31 cellular contexts compared by ENCODE assay signal in the genomic region with DNA sequence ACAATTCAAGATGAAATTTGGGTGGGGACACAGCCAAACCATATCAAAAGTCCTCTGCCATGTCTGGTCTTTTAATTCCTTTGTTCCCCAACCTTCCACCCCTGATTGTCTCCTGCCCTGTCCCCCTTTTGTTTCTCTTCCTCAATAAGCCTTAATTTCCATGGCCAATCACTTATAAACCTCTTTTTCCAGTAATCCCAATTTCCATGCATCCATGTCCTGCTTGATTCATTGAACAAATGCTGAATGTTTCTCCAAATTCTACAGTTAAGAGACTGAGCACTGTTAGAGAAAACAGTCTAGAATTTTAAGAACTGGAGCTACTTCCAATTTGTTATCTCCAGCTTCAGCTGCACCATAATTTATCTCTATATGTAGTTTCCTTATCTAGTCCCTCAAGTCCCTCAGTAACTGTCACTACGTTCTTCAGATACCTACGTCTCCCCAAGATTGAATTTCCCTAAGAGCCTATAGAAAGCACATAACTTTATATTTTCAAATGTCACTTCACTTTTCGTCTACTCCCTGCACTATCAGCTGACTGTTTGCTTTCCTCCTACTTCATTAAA.
"Had no signal": no experiment of that assay in that cellular context is flagged by ENCODE, and none has a peak within 500 bp of the region (broad histone marks: within the 10 kb centered on the region; RNA-seq: fewer than 3 reads in every experiment).

No MANE protein-coding gene starts in this region.

- H3K27me3 Mint-ChIP-seq: activated B cell treated with CpG ODN at 0.5 μM for 24 hours; activated CD4-positive, alpha-beta memory T cell treated with anti-CD3 and anti-CD28 coated beads, Interleukin-2, amount 10 ng/mL, durations not matched to agents 7 days and 5 days; activated CD8-positive, alpha-beta memory T cell treated with anti-CD3 and anti-CD28 coated beads, Interleukin-2, amount 10 ng/mL, durations not matched to agents 7 days and 5 days; activated naive CD4-positive, alpha-beta T cell treated with anti-CD3 and anti-CD28 coated beads, Interleukin-2, amount 50 U/mL, for 24 hours had no signal

- H3K4me1 Mint-ChIP-seq: activated CD4-positive, alpha-beta memory T cell treated with anti-CD3 and anti-CD28 coated beads, Interleukin-2, amount 10 ng/mL, durations not matched to agents 7 days and 5 days; activated CD8-positive, alpha-beta memory T cell treated with anti-CD3 and anti-CD28 coated beads, Interleukin-2, amount 10 ng/mL, durations not matched to agents 7 days and 5 days; activated naive CD4-positive, alpha-beta T cell treated with anti-CD3 and anti-CD28 coated beads, Interleukin-2, amount 50 U/mL, for 24 hours had no signal

- H3K9me3 ChIP-seq: adrenal gland, body of pancreas, breast epithelium, SJCRH30 had no signal

- ATAC-seq: activated CD8-positive, alpha-beta memory T cell treated with anti-CD3 and anti-CD28 coated beads, Interleukin-2, amount 10 ng/mL, durations not matched to agents 7 days and 5 days; body of pancreas had no signal

- H3K27ac Mint-ChIP-seq: activated CD4-positive, alpha-beta memory T cell treated with anti-CD3 and anti-CD28 coated beads, Interleukin-2, amount 10 ng/mL, durations not matched to agents 7 days and 5 days; activated CD8-positive, alpha-beta memory T cell treated with anti-CD3 and anti-CD28 coated beads, Interleukin-2, amount 10 ng/mL, durations not matched to agents 7 days and 5 days; activated naive CD4-positive, alpha-beta T cell treated with anti-CD3 and anti-CD28 coated beads, Interleukin-2, amount 50 U/mL, for 24 hours had no signal

- H3K27ac ChIP-seq: adrenal gland, body of pancreas, breast epithelium, SJCRH30, SK-N-MC had no signal

- H3K4me3 Mint-ChIP-seq: activated B cell treated with CpG ODN at 0.5 μM for 24 hours; activated CD4-positive, alpha-beta memory T cell treated with anti-CD3 and anti-CD28 coated beads, Interleukin-2, amount 10 ng/mL, durations not matched to agents 7 days and 5 days; activated CD8-positive, alpha-beta memory T cell treated with anti-CD3 and anti-CD28 coated beads, Interleukin-2, amount 10 ng/mL, durations not matched to agents 7 days and 5 days; activated naive CD4-positive, alpha-beta T cell treated with anti-CD3 and anti-CD28 coated beads, Interleukin-2, amount 50 U/mL, for 24 hours had no signal

- DNase-seq: activated B cell treated with CpG ODN at 0.5 μM for 24 hours; activated CD4-positive, alpha-beta memory T cell treated with anti-CD3 and anti-CD28 coated beads, Interleukin-2, amount 10 ng/mL, durations not matched to agents 7 days and 5 days; activated CD4-positive, alpha-beta T cell treated with anti-CD3 and anti-CD28 coated beads for 4 hours; activated CD4-positive, alpha-beta T cell treated with anti-CD3 and anti-CD28 coated beads, Interleukin-2, amount 50 U/mL, for 1 hour; activated CD4-positive, CD25-positive, alpha-beta regulatory T cell treated with anti-CD3 and anti-CD28 coated beads, Interleukin-2, amount 50 U/mL, for 72 hours; activated CD8-positive, alpha-beta memory T cell treated with anti-CD3 and anti-CD28 coated beads for 24 hours; activated CD8-positive, alpha-beta memory T cell treated with anti-CD3 and anti-CD28 coated beads, Interleukin-2, amount 10 ng/mL, durations not matched to agents 7 days and 5 days; activated CD8-positive, alpha-beta memory T cell treated with anti-CD3 and anti-CD28 coated beads, Interleukin-2, amount 50 U/mL, for 48 hours; activated effector memory CD4-positive, alpha-beta T cell treated with Interleukin-2 at 50 U/mL for 16 hours; activated naive CD4-positive, alpha-beta T cell; activated T-cell treated with anti-CD3 and anti-CD28 coated beads, Interleukin-2, amount 50 U/mL, for 48 hours; adrenal gland; body of pancreas; KG1; MM.1S; NCI-H1092; NCI-H1436 treated with DMSO at 0.1 percent for 48 hours; NCI-H1694 treated with DMSO at 0.1 percent for 48 hours; NCI-H2029; NCI-H345; NCI-H524 treated with DMSO at 0.1 percent for 48 hours; NCI-H748 treated with DMSO at 0.1 percent for 48 hours; NK-92 treated with Interleukin-12 subunit alpha and Interleukin-12 subunit beta, amount 100 ng/mL, for 24 hours; SHP77; SJCRH30; T-helper 1 cell; T-helper 2 cell; T-helper 9 cell had no signal

- H3K4me1 ChIP-seq: adrenal gland, breast epithelium, SJCRH30 had no signal

- H3K27me3 ChIP-seq: adrenal gland, body of pancreas, breast epithelium, SJCRH30 had no signal
